In the genomic region with DNA sequence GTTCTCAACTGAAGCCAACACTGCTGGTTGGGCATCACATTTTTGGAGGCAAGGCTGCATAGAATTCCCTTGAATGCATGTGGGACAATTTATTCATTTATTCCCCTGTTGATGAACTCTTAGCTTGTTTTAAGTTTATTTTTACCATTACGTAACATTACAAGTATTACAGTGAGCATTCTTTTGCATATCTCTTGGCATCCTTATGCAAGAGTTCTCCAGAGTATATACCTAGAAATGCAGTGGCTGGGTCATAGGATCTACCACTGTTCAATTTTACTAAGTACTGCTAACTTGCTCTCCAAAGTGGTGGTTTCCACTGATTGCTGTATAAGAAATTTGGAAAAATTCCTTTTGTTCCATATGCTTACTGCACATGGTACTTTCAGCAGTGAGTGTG, we compare ENCODE assay signal across 17 cellular contexts.
DNase-seq lines count a peak whose midpoint lies in the region; ATAC-seq and TF ChIP-seq lines count a peak whose summit lies in the region.
"Had no signal": no experiment of that assay in that cellular context is flagged by ENCODE, and none has a peak within 500 bp of the region (broad histone marks: within the 10 kb centered on the region; RNA-seq: fewer than 3 reads in every experiment).

No MANE protein-coding gene starts in this region.

- no peaks in the 10 kb centered on the region for H3K27me3 ChIP-seq in upper lobe of right lung
- H3K27me3 ChIP-seq in uterus = no peaks in the 10 kb centered on the region

- TF ChIP-seq CTCF in HFFc6 (IDR thresholded peaks at IDR 0.05) (no peak), VCaP (conservative IDR thresholded peaks at IDR 0.05) (no peak), fibroblast of the aortic adventitia (IDR thresholded peaks at IDR 0.05; ENCODE audit: insufficient read depth, low read length) (no peak), upper lobe of right lung (IDR thresholded peaks at IDR 0.05) (no peak), uterus (IDR thresholded peaks at IDR 0.05) (no peak)

- H3K4me1 ChIP-seq in upper lobe of right lung = no peaks in the 10 kb centered on the region
- H3K4me1 ChIP-seq in uterus = no peaks in the 10 kb centered on the region

- H3K4me1 Mint-ChIP-seq in HFFc6 (ENCODE audit: low read depth) = peaks cover 48% of the 10 kb centered on the region
- H3K4me1 Mint-ChIP-seq: CD4-positive, alpha-beta memory T cell had no signal

- no peaks in the 10 kb centered on the region for H3K36me3 ChIP-seq in upper lobe of right lung
- H3K36me3 ChIP-seq in uterus = no peaks in the 10 kb centered on the region

- no peaks in the 10 kb centered on the region; the same call in 1 of the 2 replicates for H3K36me3 Mint-ChIP-seq in HFFc6 (ENCODE audit: low read depth)
- H3K36me3 Mint-ChIP-seq: CD4-positive, alpha-beta memory T cell; IgD-negative memory B cell had no signal

- ATAC-seq in upper lobe of right lung (peak; percentile 31), GM18511 (IDR thresholded peaks at IDR 0.05; ENCODE audit: unreplicated experiment) (no peak), GM18867 (IDR thresholded peaks at IDR 0.05; ENCODE audit: unreplicated experiment) (no peak)

- intact Hi-C loops in upper lobe of right lung (cut with DNase I) = no loop called here
- intact Hi-C loops in uterus (cut with DNase I; ENCODE audit: low total_unique reads) = no loop called here

- peak overlapping the region; percentile 44; the same call in 1 of the 2 replicates for H3K27ac Mint-ChIP-seq in HFFc6
- H3K27ac Mint-ChIP-seq: CD4-positive, alpha-beta memory T cell had no signal

- no peaks in the 10 kb centered on the region for H3K9me3 Mint-ChIP-seq in HFFc6

- no peak for TF ChIP-seq POLR2A in uterus (IDR thresholded peaks at IDR 0.05)

- no peak overlapping the region for H3K4me3 ChIP-seq in fibroblast of the aortic adventitia (ENCODE audit: low read depth, low read length)
- H3K4me3 ChIP-seq in upper lobe of right lung = no peak overlapping the region
- no peak overlapping the region for H3K4me3 ChIP-seq in uterus
- H3K4me3 ChIP-seq: GM23248 had no signal

- DNase-seq in HFFc6 (no peak), fibroblast of the aortic adventitia (ENCODE audit: low read depth) (peak; percentile 26), upper lobe of right lung (no peak), uterus (no peak)
- DNase-seq in NK-92 treated with Interleukin-12 subunit alpha and Interleukin-12 subunit beta, amount 100 ng/mL, for 24 hours (lab: John Stamatoyannopoulos, UW) = no peak
- DNase-seq: C1 segment of cervical spinal cord; CD4-positive, alpha-beta memory T cell; DMS153; DMS79 treated with DMSO at 0.1 percent for 48 hours; GF-D8; GM23248; H7; KG1 had no signal

- H3K27ac ChIP-seq in VCaP (peak overlapping the region; percentile 93), upper lobe of right lung (no peak overlapping the region), uterus (no peak overlapping the region)
- H3K27ac ChIP-seq: GM23248 had no signal

- H3K4me3 Mint-ChIP-seq in HFFc6 = no peak overlapping the region
- H3K4me3 Mint-ChIP-seq: CD4-positive, alpha-beta memory T cell had no signal

- peaks cover 20% of the 10 kb centered on the region for H3K27me3 Mint-ChIP-seq in HFFc6 (ENCODE audit: insufficient read depth)
- H3K27me3 Mint-ChIP-seq: CD4-positive, alpha-beta memory T cell had no signal

- H3K9me3 ChIP-seq in upper lobe of right lung (no peaks in the 10 kb centered on the region), uterus (no peaks in the 10 kb centered on the region)
